Comparison of ENCODE assay signal across 8 cellular contexts in genomic region chr19:8412783-8413592, GRCh38. TPM values are rescaled to one million over a fixed set of nuclear protein-coding genes. Genes with fewer than 3 reads are reported as not detected.
DNase-seq lines count a peak whose midpoint lies in the region; ATAC-seq and TF ChIP-seq lines count a peak whose summit lies in the region.

Gene MARCHF2, plus strand, starts transcription at chr19:8413305. Its CDS starts 8,536 bp downstream, at chr19:8421841.

- no peaks in the 10 kb centered on the region for H3K36me3 ChIP-seq in neural cell (ENCODE audit: insufficient read depth, low read length)

- H3K4me1 Mint-ChIP-seq in H9 = peaks cover 3 to 4% of the 10 kb centered on the region in 2 experiments
- peaks cover 10% of the 10 kb centered on the region for H3K4me1 Mint-ChIP-seq in stimulated activated naive CD8-positive, alpha-beta T cell treated with anti-CD3 and anti-CD28 coated beads, Interleukin-15, amount 100 ng/mL, for 72 hours

- peak within 1 kb of the TSS; percentile 50 to 72 for H3K4me3 Mint-ChIP-seq in H9
- H3K4me3 Mint-ChIP-seq in stimulated activated naive CD8-positive, alpha-beta T cell treated with anti-CD3 and anti-CD28 coated beads, Interleukin-15, amount 100 ng/mL, for 72 hours = peak within 1 kb of the TSS; percentile 53 to 63

- no peak within 1 kb of the TSS for H2AK5ac ChIP-seq in H9 (ENCODE audit: insufficient read length, low read length)

- H3K4ac ChIP-seq in H9 (ENCODE audit: low read depth, low read length) = no peak within 1 kb of the TSS

- DNase-seq in G401 (ENCODE audit: low spot score) = peak; percentile 97
- peak; percentile 96 for DNase-seq in H9
- DNase-seq in M059J (ENCODE audit: low read depth) = peak; percentile 94
- DNase-seq in activated T-helper 9 cell treated with anti-CD3 and anti-CD28 coated beads, Interleukin-2, amount 50 U/mL, for 16 hours (ENCODE audit: low read depth) = peak; percentile 92
- DNase-seq in fibroblast of the aortic adventitia (ENCODE audit: low read depth) = peak; percentile 96
- peak; percentile 95 to 96 for DNase-seq in stimulated activated naive CD8-positive, alpha-beta T cell treated with anti-CD3 and anti-CD28 coated beads, Interleukin-15, amount 100 ng/mL, for 72 hours

- no peak within 1 kb of the TSS for H4K91ac ChIP-seq in H9 (ENCODE audit: insufficient read length, low read depth, low read length)

- peak; percentile 100 for ATAC-seq in stimulated activated naive CD8-positive, alpha-beta T cell treated with anti-CD3 and anti-CD28 coated beads, Interleukin-15, amount 100 ng/mL, for 72 hours

- H3K4me3 ChIP-seq in fibroblast of the aortic adventitia (ENCODE audit: low read depth, low read length) (peak within 1 kb of the TSS; percentile 78), neural cell (ENCODE audit: low read length) (peak within 1 kb of the TSS; percentile 85)

- no peak within 1 kb of the TSS for H4K8ac ChIP-seq in H9 (replicated peaks; ENCODE audit: insufficient read length, low read depth, low read length)

- no peak within 1 kb of the TSS for H2BK12ac ChIP-seq in H9 (ENCODE audit: insufficient read length, low read depth, low read length)

- H2BK120ac ChIP-seq in H9 (ENCODE audit: low read depth, low read length, poor library complexity, severe bottlenecking) = no peak within 1 kb of the TSS

- in situ Hi-C loops in G401 (cut with HindIII; ENCODE audit: low sequenced_read_pairs) = no loop called here

- peaks cover 0 to 3% of the 10 kb centered on the region in 2 experiments; a peak in 2 of 5 replicates for H3K9me3 Mint-ChIP-seq in H9
- H3K9me3 Mint-ChIP-seq in stimulated activated naive CD8-positive, alpha-beta T cell treated with anti-CD3 and anti-CD28 coated beads, Interleukin-15, amount 100 ng/mL, for 72 hours = no peaks in the 10 kb centered on the region

- no peak within 1 kb of the TSS for H2BK20ac ChIP-seq in H9 (ENCODE audit: low read depth, low read length, poor library complexity, severe bottlenecking)

- H3K27me3 Mint-ChIP-seq in H9 (ENCODE audit: low read depth) = no peaks in the 10 kb centered on the region; the same call in 1 of the 2 replicates
- H3K27me3 Mint-ChIP-seq in stimulated activated naive CD8-positive, alpha-beta T cell treated with anti-CD3 and anti-CD28 coated beads, Interleukin-15, amount 100 ng/mL, for 72 hours = no peaks in the 10 kb centered on the region

- TF ChIP-seq CTCF in H9 (conservative IDR thresholded peaks at IDR 0.05) (peak; percentile 71), fibroblast of the aortic adventitia (IDR thresholded peaks at IDR 0.05; ENCODE audit: insufficient read depth, low read length) (peak; percentile 64), neural cell (IDR thresholded peaks at IDR 0.05; ENCODE audit: poor library complexity, severe bottlenecking) (peak; percentile 73)

- H3K23me2 ChIP-seq in H9 (ENCODE audit: insufficient read length, low read depth, low read length, poor library complexity, severe bottlenecking) = peaks cover 5% of the 10 kb centered on the region

- no peak within 1 kb of the TSS for H2BK15ac ChIP-seq in H9 (ENCODE audit: low read depth, low read length)

- peak; percentile 19 for TF ChIP-seq EP300 in neural cell (conservative IDR thresholded peaks at IDR 0.05; ENCODE audit: poor library complexity, severe bottlenecking)

- TF ChIP-seq POLR2A in Raji (IDR thresholded peaks at IDR 0.05; ENCODE audit: insufficient read depth, low read depth, low read length) = peak; percentile 37; the same call in 1 of the 2 replicates

- H3K27ac ChIP-seq in H9 (ENCODE audit: insufficient read length, low read depth, low read length) = no peak within 1 kb of the TSS
- no peak within 1 kb of the TSS for H3K27ac ChIP-seq in neural cell (ENCODE audit: low read length)

- H3K23ac ChIP-seq in H9 (ENCODE audit: insufficient read length, low read depth, low read length) = no peak within 1 kb of the TSS

- H3K27ac Mint-ChIP-seq in H9 = no peak within 1 kb of the TSS
- no peak within 1 kb of the TSS for H3K27ac Mint-ChIP-seq in stimulated activated naive CD8-positive, alpha-beta T cell treated with anti-CD3 and anti-CD28 coated beads, Interleukin-15, amount 100 ng/mL, for 72 hours

- no peaks in the 10 kb centered on the region for H3F3A ChIP-seq in neural cell (ENCODE audit: insufficient read depth, low read length, poor library complexity, severe bottlenecking)

- no peaks in the 10 kb centered on the region for H3K79me2 ChIP-seq in H9 (ENCODE audit: insufficient read depth, low read length)
- H3K79me2 ChIP-seq in neural cell (replicated peaks; ENCODE audit: insufficient read depth, low read length) = no peaks in the 10 kb centered on the region

- no peak within 1 kb of the TSS for H3K18ac ChIP-seq in H9 (ENCODE audit: insufficient read length, low read depth, low read length)

- TF ChIP-seq RAD21 in neural cell (conservative IDR thresholded peaks at IDR 0.05) = peak; percentile 40

- no CpG with 5 or more reads among the region's 85 CpGs for WGBS in H9 (ENCODE audit: extremely low coverage, insufficient read length, low lambda C conversion rate)

- H4K20me1 ChIP-seq in H9 (ENCODE audit: control insufficient read depth, insufficient read depth, insufficient read length) (no peaks in the 10 kb centered on the region), neural cell (ENCODE audit: insufficient read depth) (no peaks in the 10 kb centered on the region)

- H4K5ac ChIP-seq in H9 (ENCODE audit: insufficient read length, low read depth, low read length) = no peak within 1 kb of the TSS

- H3K36me3 Mint-ChIP-seq in H9 (ENCODE audit: insufficient read depth in 1 of 3, low read depth in 3 of 3) = no peaks in the 10 kb centered on the region

- H3K9me3 ChIP-seq in H9 (ENCODE audit: control insufficient read depth, low read depth, low read length) (no peaks in the 10 kb centered on the region), neural cell (ENCODE audit: low read length) (no peaks in the 10 kb centered on the region)

- no peak within 1 kb of the TSS for H3K14ac ChIP-seq in H9 (ENCODE audit: insufficient read depth, low read length)

- H3K56ac ChIP-seq in H9 (ENCODE audit: insufficient read length, low read depth, low read length) = no peak within 1 kb of the TSS

- no peaks in the 10 kb centered on the region for H3K4me1 ChIP-seq in H9 (ENCODE audit: insufficient read depth, low read length)

- no peaks in the 10 kb centered on the region for H3K79me1 ChIP-seq in H9 (ENCODE audit: insufficient read depth, low read depth, low read length, poor library complexity, severe bottlenecking)

- no peaks in the 10 kb centered on the region for H3K9me2 ChIP-seq in neural cell (ENCODE audit: insufficient read depth, low read length)

- H3K27me3 ChIP-seq in H9 (ENCODE audit: insufficient read depth, low read length) (no peaks in the 10 kb centered on the region), neural cell (ENCODE audit: insufficient read depth, low read depth, low read length) (no peaks in the 10 kb centered on the region)

- H2AFZ ChIP-seq in H9 (ENCODE audit: low read length) = no peak within 1 kb of the TSS
- H2AFZ ChIP-seq in neural cell (ENCODE audit: low read depth, low read length) = peak within 1 kb of the TSS; percentile 85

- peak within 1 kb of the TSS; percentile 74 for H3K4me2 ChIP-seq in H9 (ENCODE audit: insufficient read depth, insufficient read length, low read length)
- peak within 1 kb of the TSS; percentile 82 for H3K4me2 ChIP-seq in neural cell (ENCODE audit: low read length)

- no peak within 1 kb of the TSS for H3T11ph ChIP-seq in H9 (ENCODE audit: low read length)

- H3K9ac ChIP-seq in H9 (ENCODE audit: extremely low read depth, insufficient read length, low read length) (no peak within 1 kb of the TSS), neural cell (ENCODE audit: low read length) (peak within 1 kb of the TSS; percentile 70)

- no peak within 1 kb of the TSS for H2BK5ac ChIP-seq in H9 (ENCODE audit: insufficient read length, low read length)

TF ChIP-seq in neural cell, 6 proteins besides CTCF, POLR2A, EP300 and RAD21:
- TF ChIP-seq POLR2AphosphoS5 (IDR thresholded peaks at IDR 0.05) (peak; percentile 54), REST (IDR thresholded peaks at IDR 0.05; ENCODE audit: borderline replicate concordance) (no peak), MXI1 (conservative IDR thresholded peaks at IDR 0.05; ENCODE audit: poor library complexity, severe bottlenecking) (no peak), TAF1 (IDR thresholded peaks at IDR 0.05; ENCODE audit: low read depth) (no peak), EZH2 (IDR thresholded peaks at IDR 0.05; ENCODE audit: borderline replicate concordance, insufficient read depth, low read length, poor library complexity, severe bottlenecking) (no peak), SMC3 (conservative IDR thresholded peaks at IDR 0.05; ENCODE audit: poor library complexity) (peak; percentile 54)
TF ChIP-seq in neural cell: peak in this region for 2.

RNA-seq across cellular contexts. Expression of gene MARCHF2, which starts in this region (rescaled TPM):
- total RNA-seq in G401 (2014; rRNA removed; shearing (Covaris generic)) = 45.4 and 49.0 TPM in 2 replicates
- total RNA-seq in H9 (2021) (23.1 and 27.5 TPM in 2 replicates), fibroblast of the aortic adventitia (ENCODE audit: low replicate concordance) (11.1 and 68.2 TPM in 2 replicates)
- 30.5 and 43.3 TPM in 2 replicates for total RNA-seq in M059J (2014; rRNA removed; shearing (Covaris generic))
- polyA plus RNA-seq in neural cell = 57.3 and 67.9 TPM in 2 replicates
- 47.5 and 52.1 TPM in 2 replicates for polyA minus RNA-seq in neural cell
